In genomic region chr17:79913451-79913850, GRCh38 we compare ENCODE assay signal across 15 cellular contexts.
DNase-seq lines count a peak whose midpoint lies in the region; ATAC-seq and TF ChIP-seq lines count a peak whose summit lies in the region.
"Had no signal": no experiment of that assay in that cellular context is flagged by ENCODE, and none has a peak within 500 bp of the region (broad histone marks: within the 10 kb centered on the region; RNA-seq: fewer than 3 reads in every experiment).

No MANE protein-coding gene starts in this region.

- no peaks in the 10 kb centered on the region for H3K79me1 ChIP-seq in H9 (ENCODE audit: insufficient read depth, low read depth, low read length, poor library complexity, severe bottlenecking)

- H3K9me3 Mint-ChIP-seq in GM23338 (no peaks in the 10 kb centered on the region), chondrocyte (ENCODE audit: low read depth) (no peaks in the 10 kb centered on the region), H9 (no peaks in the 10 kb centered on the region; a peak in 1 of 5 replicates)
- H3K9me3 Mint-ChIP-seq: CD4-positive, alpha-beta T cell; HFFc6; IgD-negative memory B cell had no signal

- 87 to 95% (median 88%) methylated on average over 9 of the region's 9 CpGs for WGBS in psoas muscle, 3 donors
- WGBS in H9 (ENCODE audit: extremely low coverage, insufficient read length, low lambda C conversion rate): no CpG with 5 or more reads among the region's 9 CpGs

- H3K9ac ChIP-seq in H9 (ENCODE audit: extremely low read depth, insufficient read length, low read length): no peak overlapping the region

- H3K27me3 Mint-ChIP-seq in GM23338 (ENCODE audit: insufficient read depth, low read depth, poor library complexity) (peaks cover 13% of the 10 kb centered on the region), chondrocyte (ENCODE audit: low read depth) (peaks cover 29% of the 10 kb centered on the region), H9 (ENCODE audit: low read depth) (peaks cover 15% of the 10 kb centered on the region)

- H2BK15ac ChIP-seq in H9 (ENCODE audit: low read depth, low read length): no peak overlapping the region

- no peak overlapping the region for H3K4ac ChIP-seq in H9 (ENCODE audit: low read depth, low read length)

- no peaks in the 10 kb centered on the region for H3K9me2 ChIP-seq in GM23338 (ENCODE audit: insufficient read depth)

- H3K4me1 Mint-ChIP-seq in GM23338 (peaks cover 13% of the 10 kb centered on the region), chondrocyte (ENCODE audit: low read depth) (peaks cover 6% of the 10 kb centered on the region), H9 (peaks cover 8 to 10% of the 10 kb centered on the region in 2 experiments; a peak in 3 of 4 replicates)

- no peak overlapping the region for H4K8ac ChIP-seq in H9 (replicated peaks; ENCODE audit: insufficient read length, low read depth, low read length)

- H2BK12ac ChIP-seq in H9 (ENCODE audit: insufficient read length, low read depth, low read length): no peak overlapping the region

- H3K4me3 Mint-ChIP-seq in GM23338: no peak overlapping the region
- no peak overlapping the region for H3K4me3 Mint-ChIP-seq in chondrocyte (ENCODE audit: unreplicated experiment)
- H3K4me3 Mint-ChIP-seq in H9: no peak overlapping the region
- H3K4me3 Mint-ChIP-seq: CD4-positive, alpha-beta T cell; HFFc6; IgD-negative memory B cell had no signal

- no peak overlapping the region for H2BK20ac ChIP-seq in H9 (ENCODE audit: low read depth, low read length, poor library complexity, severe bottlenecking)

- H3K18ac ChIP-seq in H9 (ENCODE audit: insufficient read length, low read depth, low read length): no peak overlapping the region

- H2BK5ac ChIP-seq in H9 (ENCODE audit: insufficient read length, low read length): no peak overlapping the region

- intact Hi-C loops in psoas muscle (cut with DNase I): loop anchor here in 1 of 2 donors (10.0 kb wide), 1 partner anchor 129 kb away; no protein-coding TSS in a partner anchor

- H3K27me3 ChIP-seq in GM23338 (ENCODE audit: insufficient read depth) (no peaks in the 10 kb centered on the region), psoas muscle (ENCODE audit: insufficient read depth in 3 of 3, low read length in 2 of 3) (peaks cover 0 to 13% (median 2%) of the 10 kb centered on the region in 3 donors), H9 (ENCODE audit: insufficient read depth, low read length) (no peaks in the 10 kb centered on the region)

- H3K36me3 ChIP-seq in GM23338 (ENCODE audit: insufficient read depth): no peaks in the 10 kb centered on the region
- H3K36me3 ChIP-seq in psoas muscle (ENCODE audit: insufficient read depth in 1 of 2, low read depth in 1 of 2): no peaks in the 10 kb centered on the region

- no peak for ATAC-seq in GM23338
- ATAC-seq in psoas muscle: no peak
- no peak for ATAC-seq in GM18511 (IDR thresholded peaks at IDR 0.05; ENCODE audit: unreplicated experiment)

- H3K27ac Mint-ChIP-seq in GM23338 (no peak overlapping the region), chondrocyte (ENCODE audit: unreplicated experiment) (no peak overlapping the region), H9 (no peak overlapping the region)
- H3K27ac Mint-ChIP-seq: CD4-positive, alpha-beta T cell; HFFc6; IgD-negative memory B cell had no signal

- H4K20me1 ChIP-seq in GM23338 (replicated peaks; ENCODE audit: insufficient read depth) (no peaks in the 10 kb centered on the region), H9 (ENCODE audit: control insufficient read depth, insufficient read depth, insufficient read length) (no peaks in the 10 kb centered on the region)

- H3K23me2 ChIP-seq in H9 (ENCODE audit: insufficient read length, low read depth, low read length, poor library complexity, severe bottlenecking): peaks cover 2% of the 10 kb centered on the region

- no peak overlapping the region for H3K14ac ChIP-seq in H9 (ENCODE audit: insufficient read depth, low read length)

- TF ChIP-seq CTCF in GM23338 (conservative IDR thresholded peaks at IDR 0.05; ENCODE audit: low read depth in 2 of 2) (no peak), chondrocyte (IDR thresholded peaks at IDR 0.05) (no peak), psoas muscle (IDR thresholded peaks at IDR 0.05) (no peak), H9 (conservative IDR thresholded peaks at IDR 0.05) (no peak)

- H3K23ac ChIP-seq in H9 (ENCODE audit: insufficient read length, low read depth, low read length): no peak overlapping the region

- no peaks in the 10 kb centered on the region for H3F3A ChIP-seq in GM23338 (replicated peaks; ENCODE audit: low read depth)

- H3K56ac ChIP-seq in H9 (ENCODE audit: insufficient read length, low read depth, low read length): no peak overlapping the region

- H3K79me2 ChIP-seq in GM23338 (replicated peaks; ENCODE audit: insufficient read depth) (no peaks in the 10 kb centered on the region), H9 (ENCODE audit: insufficient read depth, low read length) (no peaks in the 10 kb centered on the region)

- H3K4me1 ChIP-seq in GM23338 (ENCODE audit: insufficient read depth) (no peaks in the 10 kb centered on the region; the same call in 1 of the 2 replicates), psoas muscle (peaks cover under 1% of the 10 kb centered on the region), H9 (ENCODE audit: insufficient read depth, low read length) (no peaks in the 10 kb centered on the region)

- H4K5ac ChIP-seq in H9 (ENCODE audit: insufficient read length, low read depth, low read length): no peak overlapping the region

- H3K4me3 ChIP-seq in GM23338 (no peak overlapping the region), psoas muscle (no peak overlapping the region)

- H3K27ac ChIP-seq in GM23338 (ENCODE audit: low read depth) (no peak overlapping the region), psoas muscle (no peak overlapping the region), H9 (ENCODE audit: insufficient read length, low read depth, low read length) (no peak overlapping the region)
- H3K27ac ChIP-seq: C4-2B had no signal

- DNase-seq in 8988T (peak; percentile 18), GM23338 (ENCODE audit: low spot score) (peak; percentile 0), chondrocyte (ENCODE audit: low spot score) (peak; percentile 68), psoas muscle (peak; percentile 5 to 26), H9 (no peak), islet precursor cell (no peak)
- DNase-seq: CD4-positive, alpha-beta T cell; DMS79 treated with DMSO at 0.1 percent for 48 hours; GF-D8; HCEC 1CT; HFFc6; KBM-7 had no signal

- no peak overlapping the region for H3T11ph ChIP-seq in H9 (ENCODE audit: low read length)

- H3K4me2 ChIP-seq in GM23338 (no peak overlapping the region), H9 (ENCODE audit: insufficient read depth, insufficient read length, low read length) (no peak overlapping the region)

- no peak overlapping the region for H2AFZ ChIP-seq in GM23338
- no peak overlapping the region for H2AFZ ChIP-seq in H9 (ENCODE audit: low read length)

- no peaks in the 10 kb centered on the region for H3K36me3 Mint-ChIP-seq in GM23338 (ENCODE audit: low read depth)
- no peaks in the 10 kb centered on the region for H3K36me3 Mint-ChIP-seq in chondrocyte (ENCODE audit: low read depth)
- H3K36me3 Mint-ChIP-seq in H9 (ENCODE audit: insufficient read depth in 1 of 3, low read depth in 3 of 3): no peaks in the 10 kb centered on the region
- H3K36me3 Mint-ChIP-seq: IgD-negative memory B cell had no signal

- H3K9me3 ChIP-seq in psoas muscle (no peaks in the 10 kb centered on the region), H9 (ENCODE audit: control insufficient read depth, low read depth, low read length) (no peaks in the 10 kb centered on the region)

- H2BK120ac ChIP-seq in H9 (ENCODE audit: low read depth, low read length, poor library complexity, severe bottlenecking): no peak overlapping the region

- no peak overlapping the region for H4K91ac ChIP-seq in H9 (ENCODE audit: insufficient read length, low read depth, low read length)

- H2AK5ac ChIP-seq in H9 (ENCODE audit: insufficient read length, low read length): no peak overlapping the region

TF ChIP-seq in GM23338, 12 proteins besides CTCF, POLR2A, EP300 and RAD21 (continues in another document):
- TF ChIP-seq EZH2phosphoT487 (IDR thresholded peaks at IDR 0.05; ENCODE audit: unreplicated experiment): no peak
- TF ChIP-seq REST (IDR thresholded peaks at IDR 0.05; ENCODE audit: unreplicated experiment): no peak
- TF ChIP-seq ZNF331 (CRISPR knock-in tag; IDR thresholded peaks at IDR 0.05; ENCODE audit: low read depth): no peak
- TF ChIP-seq STAT1 (IDR thresholded peaks at IDR 0.05; ENCODE audit: unreplicated experiment): no peak
- TF ChIP-seq POLR2AphosphoS5 (IDR thresholded peaks at IDR 0.05; ENCODE audit: low read depth): no peak
- no peak for TF ChIP-seq EZH2 (IDR thresholded peaks at IDR 0.05; ENCODE audit: low read depth, unreplicated experiment)
- no peak for TF ChIP-seq NANOG (IDR thresholded peaks at IDR 0.05; ENCODE audit: borderline replicate concordance)
- no peak for TF ChIP-seq JUNB (IDR thresholded peaks at IDR 0.05; ENCODE audit: unreplicated experiment)
- TF ChIP-seq CREB1 (CRISPR knock-in tag; IDR thresholded peaks at IDR 0.05; ENCODE audit: low read depth): no peak
- TF ChIP-seq ZNF114 (CRISPR knock-in tag; IDR thresholded peaks at IDR 0.05): no peak

Comparison
In these comparisons a context has a peak if more than half of its experiments do, and no peak if none do; other contexts are left out.
1. DNase-seq: peak in 8988T (single experiment), GM23338 (single experiment), chondrocyte (single experiment) and psoas muscle (2 of 2); none in H9 (single experiment) and islet precursor cell (single experiment).